In genomic region chr22:30667486-30668305, GRCh38 we compare ENCODE assay signal across 8 cellular contexts. TPM values are rescaled to one million over a fixed set of nuclear protein-coding genes. Genes with fewer than 3 reads are reported as not detected.
A peak's percentile ranks its signal among the peaks of the same experiment; 100 is the strongest.
DNase-seq lines count a peak whose midpoint lies in the region; ATAC-seq lines count a peak whose summit lies in the region.

Gene DUSP18, minus strand, starts transcription at chr22:30667875. Its CDS starts 3,872 bp downstream, at chr22:30664003.

- peak; percentile 69 for ATAC-seq in HG03457 (IDR thresholded peaks at IDR 0.05; ENCODE audit: unreplicated experiment)
- peak; percentile 86 for ATAC-seq in left colon

- no peaks in the 10 kb centered on the region for H4K20me1 ChIP-seq in BLaER1

- H3K4me1 Mint-ChIP-seq in activated CD4-positive, alpha-beta T cell treated with anti-CD3 and anti-CD28 coated beads, Interleukin-2, amount 10 ng/mL, durations not matched to agents 24 days and 14 days: peaks cover 29% of the 10 kb centered on the region

- H3K9me3 ChIP-seq in BLaER1: no peaks in the 10 kb centered on the region

- intact Hi-C loops in activated CD4-positive, alpha-beta T cell treated with anti-CD3 and anti-CD28 coated beads, Interleukin-2, amount 10 ng/mL, durations not matched to agents 24 days and 14 days (cut with micrococcal nuclease): loop anchor here (1.0 to 2.0 kb wide), 4 partner anchors 19 to 75 kb away; no protein-coding TSS in a partner anchor
- intact Hi-C loops in left colon (cut with DNase I, micrococcal nuclease): no loop called here

- H3K36me3 Mint-ChIP-seq in activated CD4-positive, alpha-beta T cell treated with anti-CD3 and anti-CD28 coated beads, Interleukin-2, amount 10 ng/mL, durations not matched to agents 24 days and 14 days (ENCODE audit: low read depth): peaks cover 12% of the 10 kb centered on the region

- peaks cover 16% of the 10 kb centered on the region for H3K4me1 ChIP-seq in BLaER1

- peak within 1 kb of the TSS; percentile 92 for H3K27ac Mint-ChIP-seq in activated CD4-positive, alpha-beta T cell treated with anti-CD3 and anti-CD28 coated beads, Interleukin-2, amount 10 ng/mL, durations not matched to agents 24 days and 14 days

- H3K36me3 ChIP-seq in BLaER1: peaks cover 13% of the 10 kb centered on the region

- H3K9me3 Mint-ChIP-seq in activated CD4-positive, alpha-beta T cell treated with anti-CD3 and anti-CD28 coated beads, Interleukin-2, amount 10 ng/mL, durations not matched to agents 24 days and 14 days: no peaks in the 10 kb centered on the region

- H3K27ac ChIP-seq in BLaER1: no peak within 1 kb of the TSS

- H3K4me3 Mint-ChIP-seq in activated CD4-positive, alpha-beta T cell treated with anti-CD3 and anti-CD28 coated beads, Interleukin-2, amount 10 ng/mL, durations not matched to agents 24 days and 14 days: peak within 1 kb of the TSS; percentile 93

- DNase-seq in GM19238 (ENCODE audit: insufficient read length, low spot score) (peak; percentile 98), NCI-H524 treated with DMSO at 0.1 percent for 48 hours (lab: John Stamatoyannopoulos, UW) (peak; percentile 75), cortex of kidney (lab: John Stamatoyannopoulos, UW) (peak; percentile 45), left colon (peak; percentile 94 to 97)
- DNase-seq in activated CD4-positive, alpha-beta T cell treated with anti-CD3 and anti-CD28 coated beads, Interleukin-2, amount 10 ng/mL, durations not matched to agents 24 days and 14 days: peak; percentile 98
- peak; percentile 93 to 95 for DNase-seq in stimulated activated CD4-positive, alpha-beta T cell treated with anti-CD3 and anti-CD28 coated beads, Interleukin-1b, Interleukin-23, amount 100 ng/mL, for 4 hours (ENCODE audit: low read depth in 2 of 2)

- H3K4me3 ChIP-seq in BLaER1: peak within 1 kb of the TSS; percentile 84

- peak within 1 kb of the TSS; percentile 73 for H3K9ac ChIP-seq in BLaER1

- peak within 1 kb of the TSS; percentile 99 for H3K4me2 ChIP-seq in BLaER1

- H3K27me3 ChIP-seq in BLaER1: no peaks in the 10 kb centered on the region

- H3K27me3 Mint-ChIP-seq in activated CD4-positive, alpha-beta T cell treated with anti-CD3 and anti-CD28 coated beads, Interleukin-2, amount 10 ng/mL, durations not matched to agents 24 days and 14 days: peaks cover 2% of the 10 kb centered on the region

RNA-seq across cellular contexts. Expression of gene DUSP18, which starts in this region (rescaled TPM):
- total RNA-seq in activated CD4-positive, alpha-beta T cell treated with anti-CD3 and anti-CD28 coated beads, Interleukin-2, amount 10 ng/mL, durations not matched to agents 24 days and 14 days: 8.0 and 10.3 TPM in 2 replicates
- 10 to 100 TPM; 15.3 to 18.1 TPM for total RNA-seq in left colon

Comparison
In these comparisons a context has a peak if more than half of its experiments do, and no peak if none do; other contexts are left out.
1. DNase-seq: peak in every context shown above with its lines; median percentile 98 in GM19238; 98 in activated CD4-positive, alpha-beta T cell treated with anti-CD3 and anti-CD28 coated beads, Interleukin-2, amount 10 ng/mL, durations not matched to agents 24 days and 14 days; 96 in left colon; 94 in stimulated activated CD4-positive, alpha-beta T cell treated with anti-CD3 and anti-CD28 coated beads, Interleukin-1b, Interleukin-23, amount 100 ng/mL, for 4 hours; 75 in NCI-H524 treated with DMSO at 0.1 percent for 48 hours; 45 in cortex of kidney.